29 cellular contexts compared by ENCODE assay signal in genomic region chrX:100831219-100831946, GRCh38. TPM values are rescaled to one million over a fixed set of nuclear protein-coding genes. Genes with fewer than 3 reads are reported as not detected.
DNase-seq lines count a peak whose midpoint lies in the region; ATAC-seq, FAIRE-seq and TF ChIP-seq lines count a peak whose summit lies in the region.
"Had no signal": no experiment of that assay in that cellular context is flagged by ENCODE, and none has a peak within 500 bp of the region (broad histone marks: within the 10 kb centered on the region; RNA-seq: fewer than 3 reads in every experiment).

No MANE protein-coding gene starts in this region.

- no peaks in the 10 kb centered on the region for H3K9me3 ChIP-seq in WERI-Rb-1 (ENCODE audit: severe bottlenecking)
- H3K9me3 ChIP-seq: Caco-2, heart right ventricle, Peyer's patch had no signal

- H3K36me3 Mint-ChIP-seq in activated CD8-positive, alpha-beta memory T cell treated with anti-CD3 and anti-CD28 coated beads, Interleukin-2, amount 10 ng/mL, durations not matched to agents 7 days and 5 days, result peaks cover 51% of the 10 kb centered on the region
- H3K36me3 Mint-ChIP-seq in activated T-helper 17 cell treated with anti-CD3 and anti-CD28 coated beads, Interleukin-2, amount 50 U/mL, for 72 hours (ENCODE audit: low read depth), result peaks cover 84% of the 10 kb centered on the region
- peaks cover 42% of the 10 kb centered on the region for H3K36me3 Mint-ChIP-seq in stimulated activated memory B cell treated with anti-CD40 and anti-IgM and Interleukin-4, amounts not matched to agents 10 μg/mL and 1 μg/mL and 100 μg/mL, for 72 hours

- no peaks in the 10 kb centered on the region for H3K9me3 Mint-ChIP-seq in activated CD8-positive, alpha-beta memory T cell treated with anti-CD3 and anti-CD28 coated beads, Interleukin-2, amount 10 ng/mL, durations not matched to agents 7 days and 5 days (ENCODE audit: low read depth)
- H3K9me3 Mint-ChIP-seq in activated T-helper 17 cell treated with anti-CD3 and anti-CD28 coated beads, Interleukin-2, amount 50 U/mL, for 72 hours, result no peaks in the 10 kb centered on the region
- H3K9me3 Mint-ChIP-seq in stimulated activated memory B cell treated with anti-CD40 and anti-IgM and Interleukin-4, amounts not matched to agents 10 μg/mL and 1 μg/mL and 100 μg/mL, for 72 hours, result no peaks in the 10 kb centered on the region
- H3K9me3 Mint-ChIP-seq: brain, neural progenitor cell had no signal

- no peak overlapping the region for H3K4me3 ChIP-seq in WERI-Rb-1 (ENCODE audit: low read depth, low read length)
- H3K4me3 ChIP-seq: heart right ventricle, neural progenitor cell, Peyer's patch had no signal

- peak; percentile 71 for FAIRE-seq in GM19239 (lab: Jason Lieb, UNC)
- FAIRE-seq: A204.1 had no signal

- H3K4me3 Mint-ChIP-seq in activated CD8-positive, alpha-beta memory T cell treated with anti-CD3 and anti-CD28 coated beads, Interleukin-2, amount 10 ng/mL, durations not matched to agents 7 days and 5 days, result no peak overlapping the region
- H3K4me3 Mint-ChIP-seq in activated T-helper 17 cell treated with anti-CD3 and anti-CD28 coated beads, Interleukin-2, amount 50 U/mL, for 72 hours, result peak overlapping the region; percentile 82
- no peak overlapping the region for H3K4me3 Mint-ChIP-seq in stimulated activated memory B cell treated with anti-CD40 and anti-IgM and Interleukin-4, amounts not matched to agents 10 μg/mL and 1 μg/mL and 100 μg/mL, for 72 hours
- H3K4me3 Mint-ChIP-seq: B cell, brain, H9, neural progenitor cell had no signal

- H3K27me3 Mint-ChIP-seq in activated CD8-positive, alpha-beta memory T cell treated with anti-CD3 and anti-CD28 coated beads, Interleukin-2, amount 10 ng/mL, durations not matched to agents 7 days and 5 days, result no peaks in the 10 kb centered on the region
- no peaks in the 10 kb centered on the region for H3K27me3 Mint-ChIP-seq in activated T-helper 17 cell treated with anti-CD3 and anti-CD28 coated beads, Interleukin-2, amount 50 U/mL, for 72 hours
- H3K27me3 Mint-ChIP-seq in stimulated activated memory B cell treated with anti-CD40 and anti-IgM and Interleukin-4, amounts not matched to agents 10 μg/mL and 1 μg/mL and 100 μg/mL, for 72 hours, result no peaks in the 10 kb centered on the region
- H3K27me3 Mint-ChIP-seq: B cell, brain had no signal

- ATAC-seq in activated CD8-positive, alpha-beta memory T cell treated with anti-CD3 and anti-CD28 coated beads, Interleukin-2, amount 10 ng/mL, durations not matched to agents 7 days and 5 days, result no peak
- peak; percentile 36 for ATAC-seq in activated T-helper 17 cell treated with anti-CD3 and anti-CD28 coated beads, Interleukin-2, amount 50 U/mL, for 72 hours (replicated peaks)
- no peak for ATAC-seq in stimulated activated memory B cell treated with anti-CD40 and anti-IgM and Interleukin-4, amounts not matched to agents 10 μg/mL and 1 μg/mL and 100 μg/mL, for 72 hours
- ATAC-seq: heart right ventricle had no signal

- H3K27ac Mint-ChIP-seq in activated CD8-positive, alpha-beta memory T cell treated with anti-CD3 and anti-CD28 coated beads, Interleukin-2, amount 10 ng/mL, durations not matched to agents 7 days and 5 days, result peak overlapping the region; percentile 93
- no peak overlapping the region for H3K27ac Mint-ChIP-seq in activated T-helper 17 cell treated with anti-CD3 and anti-CD28 coated beads, Interleukin-2, amount 50 U/mL, for 72 hours
- peak overlapping the region; percentile 84 for H3K27ac Mint-ChIP-seq in stimulated activated memory B cell treated with anti-CD40 and anti-IgM and Interleukin-4, amounts not matched to agents 10 μg/mL and 1 μg/mL and 100 μg/mL, for 72 hours
- H3K27ac Mint-ChIP-seq: B cell, brain, H9, neural progenitor cell had no signal

- CTCF ChIA-PET in activated CD8-positive, alpha-beta memory T cell treated with anti-CD3 and anti-CD28 coated beads, Interleukin-2, amount 10 ng/mL, durations not matched to agents 7 days and 5 days (lab: Charles Lee), result no interaction called here

- peaks cover 20% of the 10 kb centered on the region for H3K36me3 ChIP-seq in WERI-Rb-1
- H3K36me3 ChIP-seq: neural progenitor cell had no signal

- TF ChIP-seq CTCF in WERI-Rb-1 (IDR thresholded peaks at IDR 0.05; ENCODE audit: low read depth, low read length), result no peak

- no peak for DNase-seq in activated CD8-positive, alpha-beta memory T cell treated with anti-CD3 and anti-CD28 coated beads, Interleukin-2, amount 10 ng/mL, durations not matched to agents 7 days and 5 days
- no peak for DNase-seq in activated CD8-positive, alpha-beta memory T cell treated with anti-CD3 and anti-CD28 coated beads, Interleukin-2, amount 50 U/mL, for 48 hours
- DNase-seq in GM19239 (ENCODE audit: insufficient read length, low spot score) (no peak), WERI-Rb-1 (no peak), dermis blood vessel endothelial cell (no peak), OCI-M1 (lab: John Stamatoyannopoulos, UW) (no peak)
- DNase-seq: activated T-cell treated with anti-CD3 and anti-CD28 coated beads for 4 hours; Caco-2; effector CD4-positive, alpha-beta T cell; H9; heart right ventricle; Kasumi-1; mammary epithelial cell; NCI-H1694 treated with DMSO at 0.1 percent for 48 hours; NCI-H2171; NCI-H524; NK-92 treated with Interleukin-12 subunit alpha and Interleukin-12 subunit beta, amount 100 ng/mL, for 24 hours; Peyer's patch had no signal

- peaks cover 25% of the 10 kb centered on the region for H3K4me1 Mint-ChIP-seq in activated CD8-positive, alpha-beta memory T cell treated with anti-CD3 and anti-CD28 coated beads, Interleukin-2, amount 10 ng/mL, durations not matched to agents 7 days and 5 days
- peaks cover 12% of the 10 kb centered on the region for H3K4me1 Mint-ChIP-seq in activated T-helper 17 cell treated with anti-CD3 and anti-CD28 coated beads, Interleukin-2, amount 50 U/mL, for 72 hours
- peaks cover 14% of the 10 kb centered on the region for H3K4me1 Mint-ChIP-seq in stimulated activated memory B cell treated with anti-CD40 and anti-IgM and Interleukin-4, amounts not matched to agents 10 μg/mL and 1 μg/mL and 100 μg/mL, for 72 hours
- H3K4me1 Mint-ChIP-seq: brain, H9, neural progenitor cell had no signal

- no peak overlapping the region for H3K27ac ChIP-seq in WERI-Rb-1
- H3K27ac ChIP-seq: epithelial cell of prostate, heart right ventricle, HL-60, neural progenitor cell, Peyer's patch had no signal

- H3K27me3 ChIP-seq in WERI-Rb-1 (ENCODE audit: insufficient read depth, low read depth, severe bottlenecking), result peaks cover 13% of the 10 kb centered on the region
- H3K27me3 ChIP-seq: heart right ventricle, neural progenitor cell, Peyer's patch had no signal

RNA-seq across cellular contexts. Expression of gene CSTF2, which starts 11.2 kb away (rescaled TPM):
- 10 to 100 TPM; 38.9 to 44.5 TPM for total RNA-seq in activated CD8-positive, alpha-beta memory T cell treated with anti-CD3 and anti-CD28 coated beads, Interleukin-2, amount 10 ng/mL, durations not matched to agents 7 days and 5 days
- 10 to 100 TPM; 28.8 to 51.2 TPM for total RNA-seq in activated T-helper 17 cell treated with anti-CD3 and anti-CD28 coated beads, Interleukin-2, amount 50 U/mL, for 72 hours
- 17.5 and 26.0 TPM in 2 replicates for total RNA-seq in dermis blood vessel endothelial cell

RNA-seq across cellular contexts. Expression of gene NOX1, which starts 42.8 kb away (rescaled TPM):
- total RNA-seq in activated CD8-positive, alpha-beta memory T cell treated with anti-CD3 and anti-CD28 coated beads, Interleukin-2, amount 10 ng/mL, durations not matched to agents 7 days and 5 days, result not detected
- not detected for total RNA-seq in activated T-helper 17 cell treated with anti-CD3 and anti-CD28 coated beads, Interleukin-2, amount 50 U/mL, for 72 hours
- not detected in 2 replicates for total RNA-seq in dermis blood vessel endothelial cell
- total RNA-seq: B cell, chondrocyte, H9, heart right ventricle, mammary epithelial cell, posterior vena cava, subcutaneous adipose tissue had no signal
